ENCODE assay signal across 19 cellular contexts in genomic region chr11:67060111-67060522, GRCh38. TPM values are rescaled to one million over a fixed set of nuclear protein-coding genes. Genes with fewer than 3 reads are reported as not detected.
DNase-seq lines count a peak whose midpoint lies in the region; ATAC-seq, FAIRE-seq and TF ChIP-seq lines count a peak whose summit lies in the region.
"Had no signal": no experiment of that assay in that cellular context is flagged by ENCODE, and none has a peak within 500 bp of the region (broad histone marks: within the 10 kb centered on the region; RNA-seq: fewer than 3 reads in every experiment).

No MANE protein-coding gene starts in this region.

- no peaks in the 10 kb centered on the region for H3K9me3 Mint-ChIP-seq in activated naive CD4-positive, alpha-beta T cell treated with anti-CD3 and anti-CD28 coated beads, Interleukin-2, amount 50 U/mL, for 72 hours
- H3K9me3 Mint-ChIP-seq: activated naive CD4-positive, alpha-beta T cell treated with anti-CD3 and anti-CD28 coated beads, Interleukin-2, amount 50 U/mL, for 24 hours; CD4-positive, alpha-beta memory T cell; stimulated activated naive CD8-positive, alpha-beta T cell treated with anti-CD3 and anti-CD28 coated beads, Interleukin-15, amount 100 ng/mL, for 72 hours had no signal

- no peaks in the 10 kb centered on the region for H4K20me1 ChIP-seq in GM12878 (ENCODE audit: control insufficient read depth, insufficient read depth)
- H4K20me1 ChIP-seq in HepG2 (ENCODE audit: insufficient read depth, low read length) = no peaks in the 10 kb centered on the region

- no peaks in the 10 kb centered on the region for H3K79me2 ChIP-seq in GM12878 (ENCODE audit: control insufficient read depth, insufficient read depth, low read length)
- no peaks in the 10 kb centered on the region for H3K79me2 ChIP-seq in HepG2 (ENCODE audit: insufficient read depth, low read length)

- no peak overlapping the region for H3K27ac Mint-ChIP-seq in activated naive CD4-positive, alpha-beta T cell treated with anti-CD3 and anti-CD28 coated beads, Interleukin-2, amount 50 U/mL, for 72 hours
- H3K27ac Mint-ChIP-seq: activated naive CD4-positive, alpha-beta T cell treated with anti-CD3 and anti-CD28 coated beads, Interleukin-2, amount 50 U/mL, for 24 hours; CD4-positive, alpha-beta memory T cell had no signal

- BruUV-seq in GM12878 (replicated peaks; lab: Mats Ljungman, UMichigan) = no TSS peak
- BruUV-seq in HepG2 (replicated peaks; lab: Mats Ljungman, UMichigan) = no TSS peak

- ATAC-seq in GM12878 (peak; percentile 29; the same call in 1 of the 3 replicates), HepG2 (peak; percentile 42)
- ATAC-seq in activated naive CD4-positive, alpha-beta T cell treated with anti-CD3 and anti-CD28 coated beads, Interleukin-2, amount 50 U/mL, for 72 hours = no peak
- ATAC-seq: stimulated activated naive CD8-positive, alpha-beta T cell treated with anti-CD3 and anti-CD28 coated beads, Interleukin-15, amount 100 ng/mL, for 72 hours had no signal

- FAIRE-seq in GM12878 (lab: Jason Lieb, UNC) (no peak), HepG2 (lab: Jason Lieb, UNC) (no peak)

- CTCF ChIA-PET in GM12878 (lab: Yijun Ruan, JAX) (no interaction called here), HepG2 (lab: Yijun Ruan, JAX; ENCODE audit: low intra/inter-chr PET ratio, low total read pairs) (no interaction called here)

- TF ChIP-seq RAD21 in GM12878 (IDR thresholded peaks at IDR 0.05; ENCODE audit: insufficient read depth, low read depth, low read length) (no peak), HepG2 (CRISPR knock-in tag; IDR thresholded peaks at IDR 0.05) (no peak)

- no peaks in the 10 kb centered on the region for H3K36me3 ChIP-seq in GM12878 (ENCODE audit: control insufficient read depth in 2 of 2, insufficient read depth in 2 of 2, low read length in 1 of 2)
- no peaks in the 10 kb centered on the region for H3K36me3 ChIP-seq in HepG2 (replicated peaks in 1 of 2; ENCODE audit: control insufficient read depth in 1 of 2, insufficient read depth in 2 of 2, low read length in 2 of 2)
- H3K36me3 ChIP-seq: right atrium auricular region, vagina had no signal

- WGBS in GM12878 (ENCODE audit: insufficient coverage, insufficient replicate concordance, low lambda C conversion rate, missing lambda C conversion rate) = 34% methylated on average over 7 of the region's 7 CpGs
- 3% methylated on average over 5 of the region's 7 CpGs for WGBS in HepG2 (ENCODE audit: low lambda C conversion rate)

- H3K4me3 ChIP-seq in GM12878 (no peak overlapping the region), HepG2 (replicated peaks in 1 of 3; ENCODE audit: insufficient read depth in 1 of 3, low read depth in 2 of 3, low read length in 3 of 3) (no peak overlapping the region)
- H3K4me3 ChIP-seq: right atrium auricular region, vagina had no signal

- DNase-seq in ACHN (peak; percentile 27), M059J (ENCODE audit: low read depth) (peak; percentile 77), GM12878 (ENCODE audit: low read depth, low spot score) (no peak), HepG2 (ENCODE audit: low spot score) (no peak), NCI-H1436 treated with DMSO at 0.1 percent for 48 hours (lab: John Stamatoyannopoulos, UW) (no peak), posterior cingulate gyrus (no peak), anterior cingulate cortex (lab: John Stamatoyannopoulos, UW) (no peak)
- DNase-seq in activated naive CD4-positive, alpha-beta T cell treated with anti-CD3 and anti-CD28 coated beads, Interleukin-2, amount 50 U/mL, for 72 hours (ENCODE audit: low spot score in 2 of 2) = no peak
- DNase-seq: activated CD4-positive, alpha-beta T cell treated with anti-CD3 and anti-CD28 coated beads, Interleukin-2, amount 50 U/mL, for 4 hours; activated T-cell treated with anti-CD3 and anti-CD28 coated beads, Interleukin-2, amount 50 U/mL, for 1 hour; CD4-positive, alpha-beta memory T cell; head of caudate nucleus; NCI-H2081; NCI-H524 treated with DMSO at 0.1 percent for 48 hours; stimulated activated naive CD8-positive, alpha-beta T cell treated with anti-CD3 and anti-CD28 coated beads, Interleukin-15, amount 100 ng/mL, for 72 hours had no signal

- POLR2A ChIA-PET in GM12878 (lab: Charles Lee) = no interaction called here
- POLR2A ChIA-PET in HepG2 (lab: Yijun Ruan, JAX) = no interaction called here

- H3K27me3 ChIP-seq in GM12878 (replicated peaks in 1 of 2; ENCODE audit: control insufficient read depth in 2 of 2, insufficient read depth in 2 of 2, low read length in 1 of 2) (no peaks in the 10 kb centered on the region), HepG2 (ENCODE audit: control insufficient read depth in 1 of 2, insufficient read depth in 2 of 2, low read length in 2 of 2) (peaks cover 1 to 15% of the 10 kb centered on the region in 2 experiments; a peak in 1 of 5 replicates)
- H3K27me3 ChIP-seq: right atrium auricular region, vagina had no signal

- H2AFZ ChIP-seq in GM12878 (ENCODE audit: control insufficient read depth, low read depth, low read length) = no peak overlapping the region
- no peak overlapping the region for H2AFZ ChIP-seq in HepG2 (ENCODE audit: low read length)

- H3K36me3 Mint-ChIP-seq in activated naive CD4-positive, alpha-beta T cell treated with anti-CD3 and anti-CD28 coated beads, Interleukin-2, amount 50 U/mL, for 72 hours = no peaks in the 10 kb centered on the region
- H3K36me3 Mint-ChIP-seq: activated naive CD4-positive, alpha-beta T cell treated with anti-CD3 and anti-CD28 coated beads, Interleukin-2, amount 50 U/mL, for 24 hours; CD4-positive, alpha-beta memory T cell had no signal

- H3K9me3 ChIP-seq in GM12878 (replicated peaks; ENCODE audit: control insufficient read depth, insufficient read depth, low read length) (no peaks in the 10 kb centered on the region), HepG2 (ENCODE audit: low read length) (no peaks in the 10 kb centered on the region)
- H3K9me3 ChIP-seq: right atrium auricular region, vagina had no signal

- TF ChIP-seq EP300 in GM12878 (IDR thresholded peaks at IDR 0.05; ENCODE audit: borderline replicate concordance in 1 of 2, control insufficient read depth in 1 of 2, low read depth in 2 of 2, low read length in 2 of 2) = no peak
- no peak for TF ChIP-seq EP300 in HepG2 (IDR thresholded peaks at IDR 0.05; ENCODE audit: low read depth in 2 of 2, low read length in 2 of 2)
- TF ChIP-seq EP300 in HepG2 (CRISPR knock-in tag; IDR thresholded peaks at IDR 0.05; ENCODE audit: borderline replicate concordance) = no peak

- H3K9ac ChIP-seq in GM12878 (ENCODE audit: control insufficient read depth, insufficient read depth, low read length) (no peak overlapping the region), HepG2 (ENCODE audit: insufficient read depth, low read depth, low read length) (no peak overlapping the region)

- H3K27ac ChIP-seq in GM12878 (ENCODE audit: control insufficient read depth, insufficient read depth) (no peak overlapping the region), HepG2 (ENCODE audit: extremely low read length, insufficient read depth, low read length) (no peak overlapping the region)
- H3K27ac ChIP-seq: vagina had no signal

- TF ChIP-seq POLR2A in GM12878 (IDR thresholded peaks at IDR 0.05; ENCODE audit: low read depth, low read length) = no peak
- TF ChIP-seq POLR2A in HepG2 (IDR thresholded peaks at IDR 0.05; ENCODE audit: insufficient read depth in 1 of 2, low read depth in 2 of 2, low read length in 2 of 2) = no peak

- intact Hi-C loops in GM12878 (cut with micrococcal nuclease; ENCODE audit: unreplicated experiment) (no loop called here), HepG2 (cut with micrococcal nuclease; ENCODE audit: unreplicated experiment) (no loop called here), posterior cingulate gyrus (cut with DNase I) (no loop called here)

- no peak for TF ChIP-seq CTCF in GM12878 (IDR thresholded peaks at IDR 0.05 in 2 of 3, conservative IDR thresholded peaks at IDR 0.05 in 1 of 3; ENCODE audit: control insufficient read depth in 2 of 3, extremely low read depth in 1 of 3, insufficient read depth in 1 of 3, low read depth in 3 of 3, low read length in 3 of 3)
- peak; percentile 35 for TF ChIP-seq CTCF in HepG2 (CRISPR knock-in tag; IDR thresholded peaks at IDR 0.05)

- SMC1A ChIA-PET in GM12878 (lab: Charles Lee; ENCODE audit: uncharacterized antibody, unreplicated experiment) = no interaction called here

- RAD21 ChIA-PET in GM12878 (lab: Charles Lee; ENCODE audit: unreplicated experiment) = no interaction called here

- no peak overlapping the region for H3K4me2 ChIP-seq in GM12878 (ENCODE audit: control insufficient read depth, insufficient read depth)
- H3K4me2 ChIP-seq in HepG2 (ENCODE audit: low read depth, low read length) = peak overlapping the region; percentile 37; the same call in 1 of the 2 replicates

- H3K4me1 ChIP-seq in GM12878 (ENCODE audit: control insufficient read depth, insufficient read depth, low read length) (peaks cover 10% of the 10 kb centered on the region), HepG2 (ENCODE audit: insufficient read depth, low read length) (peaks cover 35% of the 10 kb centered on the region)

- in situ Hi-C loops in ACHN (cut with HindIII; ENCODE audit: low pct_ligation_motif_present, low pct_unique_long_range_greater_than_20kb, low sequenced_read_pairs) = no loop called here
- in situ Hi-C loops in GM12878 (cut with MboI) = no loop called here
- in situ Hi-C loops in HepG2 (cut with HindIII; ENCODE audit: extremely low pct_ligation_motif_present, low pct_unique_long_range_greater_than_20kb) = no loop called here

RNA-seq across cellular contexts. Expression of gene RHOD, which starts 3.5 kb away (rescaled TPM):
- total RNA-seq in M059J (2014; rRNA removed; shearing (Covaris generic)) = 2.6 and 2.7 TPM in 2 replicates
- not detected in 2 replicates for total RNA-seq in GM12878 (2013; cell fraction: nucleolus; rRNA removed)
- total RNA-seq in GM12878 (2014; rRNA removed) (2.1 and 2.7 TPM in 2 replicates), GM12878 (2014; rRNA removed; fragmentation: Illumina TruSeq; extraction: Trizol) (0.72 and 0.83 TPM in 2 replicates), GM12878 (2021) (2.2 and 2.6 TPM in 2 replicates), HepG2 (2016; rRNA removed; fragmentation: Illumina TruSeq; extraction: Trizol) (0.27 and 0.29 TPM in 2 replicates)
- 0.26 TPM for polyA plus RNA-seq in GM12878 (2011; ENCODE audit: low read depth)
- polyA plus RNA-seq in GM12878 (2011; rRNA removed) (0.12 TPM in 1 of 2 replicates, not detected in the other), GM12878 (2014; fragmentation: Illumina TruSeq; extraction: Trizol) (0.17 and 0.84 TPM in 2 replicates), GM12878 (2014; fragmentation: Nextera tagmentation; extraction: Ambion mirVana) (under 1 TPM in 1 of 2 experiments, not detected in 1; 0.15 TPM), GM12878 (2014; rRNA removed) (2.6 and 3.7 TPM in 2 replicates), GM12878 (2016; fragmentation: Nextera tagmentation; extraction: Ambion mirVana) (1 to 10 TPM; 1.9 to 2.0 TPM), HepG2 (2011; rRNA removed) (0.98 and 1.7 TPM in 2 replicates)
- polyA plus RNA-seq in GM12878 (2011; cell fraction: cytosol; rRNA removed) = 0.09 and 0.12 TPM in 2 replicates
- 0.24 TPM in 1 of 2 replicates, not detected in the other for polyA plus RNA-seq in GM12878 (2011; cell fraction: nucleus; rRNA removed)
- 2.3 and 2.8 TPM in 2 replicates for polyA plus RNA-seq in GM12878 (2012)
- polyA minus RNA-seq in GM12878 (2011; rRNA and poly(A)+ RNA removed) = not detected in 2 replicates
- 1.4 and 1.9 TPM in 2 replicates for polyA minus RNA-seq in GM12878 (2011; cell fraction: cytosol; rRNA and poly(A)+ RNA removed)
- 0.24 and 0.67 TPM in 2 replicates for polyA minus RNA-seq in GM12878 (2011; cell fraction: nucleus; rRNA and poly(A)+ RNA removed)
- 0.88 and 0.91 TPM in 2 replicates for total RNA-seq in HepG2 (2016; cell fraction: cytosol; rRNA removed; fragmentation: Illumina TruSeq; extraction: Trizol; ENCODE audit: low read depth)
- 0.32 and 0.33 TPM in 2 replicates for total RNA-seq in HepG2 (2016; cell fraction: insoluble cytoplasmic fraction; rRNA removed; fragmentation: Illumina TruSeq; extraction: Trizol)
- total RNA-seq in HepG2 (2016; cell fraction: membrane; rRNA removed; fragmentation: Illumina TruSeq; extraction: Trizol) = 0.76 and 0.93 TPM in 2 replicates
- 0.34 TPM in 1 of 2 replicates, not detected in the other for total RNA-seq in HepG2 (2016; cell fraction: nucleus; rRNA removed; fragmentation: Illumina TruSeq; extraction: Trizol)
- polyA plus RNA-seq in HepG2 (2011; cell fraction: cytosol; rRNA removed) = 2.1 and 3.1 TPM in 2 replicates
- 0.66 and 1.1 TPM in 2 replicates for polyA plus RNA-seq in HepG2 (2011; cell fraction: nucleus; rRNA removed)
- 0.47 and 1.2 TPM in 2 replicates for polyA plus RNA-seq in HepG2 (2012)
- polyA plus RNA-seq in HepG2 (2016; cell fraction: cytosol; fragmentation: Illumina TruSeq; extraction: Trizol; ENCODE audit: low read depth) = 1.6 and 1.9 TPM in 2 replicates
- 0.78 and 0.84 TPM in 2 replicates for polyA plus RNA-seq in HepG2 (2016; cell fraction: insoluble cytoplasmic fraction; fragmentation: Illumina TruSeq; extraction: Trizol; ENCODE audit: low read depth)
- 1.1 and 1.4 TPM in 2 replicates for polyA plus RNA-seq in HepG2 (2016; cell fraction: membrane; fragmentation: Illumina TruSeq; extraction: Trizol; ENCODE audit: low read depth)
- polyA plus RNA-seq in HepG2 (2016; cell fraction: nucleus; fragmentation: Illumina TruSeq; extraction: Trizol; ENCODE audit: insufficient read depth, low read depth) = 0.71 TPM in 1 of 2 replicates, not detected in the other
- 2.0 and 37.6 TPM in 2 replicates for polyA minus RNA-seq in HepG2 (2011; rRNA and poly(A)+ RNA removed; ENCODE audit: low replicate concordance)
- polyA minus RNA-seq in HepG2 (2011; cell fraction: cytosol; rRNA and poly(A)+ RNA removed) = 1.7 and 2.0 TPM in 2 replicates
- polyA minus RNA-seq in HepG2 (2011; cell fraction: nucleus; rRNA and poly(A)+ RNA removed) = 0.90 TPM in 1 of 2 replicates, not detected in the other
- under 1 TPM; 0.68 to 0.89 TPM for total RNA-seq in activated naive CD4-positive, alpha-beta T cell treated with anti-CD3 and anti-CD28 coated beads, Interleukin-2, amount 50 U/mL, for 72 hours
- polyA plus RNA-seq: neural cell had no signal

RNA-seq across cellular contexts. Expression of gene SYT12, which starts 37.2 kb away (rescaled TPM):
- total RNA-seq in M059J (2014; rRNA removed; shearing (Covaris generic)) = 0.81 and 2.3 TPM in 2 replicates
- 0.10 and 0.48 TPM in 2 replicates for total RNA-seq in GM12878 (2013; cell fraction: nucleolus; rRNA removed)
- total RNA-seq in GM12878 (2014; rRNA removed) = 2.0 and 2.3 TPM in 2 replicates
- 0.78 and 1.1 TPM in 2 replicates for total RNA-seq in GM12878 (2014; rRNA removed; fragmentation: Illumina TruSeq; extraction: Trizol)
- 1.4 and 1.6 TPM in 2 replicates for total RNA-seq in GM12878 (2021)
- polyA plus RNA-seq in GM12878 (2011; ENCODE audit: low read depth) = 0.14 TPM
- polyA plus RNA-seq in GM12878 (2011; rRNA removed) = not detected in 2 replicates
- 0.01 and 0.02 TPM in 2 replicates for polyA plus RNA-seq in GM12878 (2011; cell fraction: cytosol; rRNA removed)
- 0.09 TPM in 1 of 2 replicates, not detected in the other for polyA plus RNA-seq in GM12878 (2011; cell fraction: nucleus; rRNA removed)
- polyA plus RNA-seq in GM12878 (2012) = 0.54 and 0.87 TPM in 2 replicates
- polyA plus RNA-seq in GM12878 (2014; fragmentation: Illumina TruSeq; extraction: Trizol) = 0.06 and 0.65 TPM in 2 replicates
- polyA plus RNA-seq in GM12878 (2014; fragmentation: Nextera tagmentation; extraction: Ambion mirVana) = under 1 TPM; 0.02 to 0.11 TPM
- polyA plus RNA-seq in GM12878 (2014; rRNA removed) = 1.3 and 1.4 TPM in 2 replicates
- polyA plus RNA-seq in GM12878 (2016; fragmentation: Nextera tagmentation; extraction: Ambion mirVana) = under 1 TPM; 0.59 to 0.84 TPM
- polyA minus RNA-seq in GM12878 (2011; rRNA and poly(A)+ RNA removed) = 0.05 and 0.07 TPM in 2 replicates
- polyA minus RNA-seq in GM12878 (2011; cell fraction: cytosol; rRNA and poly(A)+ RNA removed) = 0.21 TPM in 1 of 2 replicates, not detected in the other
- polyA minus RNA-seq in GM12878 (2011; cell fraction: nucleus; rRNA and poly(A)+ RNA removed) = 0.12 and 0.29 TPM in 2 replicates
- total RNA-seq in HepG2 (2016; rRNA removed; fragmentation: Illumina TruSeq; extraction: Trizol) = 0.02 TPM in 1 of 2 replicates, not detected in the other
- total RNA-seq in HepG2 (2016; cell fraction: cytosol; rRNA removed; fragmentation: Illumina TruSeq; extraction: Trizol; ENCODE audit: low read depth) = under 0.01 and 0.09 TPM in 2 replicates
- not detected in 2 replicates for total RNA-seq in HepG2 (2016; cell fraction: insoluble cytoplasmic fraction; rRNA removed; fragmentation: Illumina TruSeq; extraction: Trizol)
- 0.03 TPM in 1 of 2 replicates, not detected in the other for total RNA-seq in HepG2 (2016; cell fraction: membrane; rRNA removed; fragmentation: Illumina TruSeq; extraction: Trizol)
- total RNA-seq in HepG2 (2016; cell fraction: nucleus; rRNA removed; fragmentation: Illumina TruSeq; extraction: Trizol) = not detected in 2 replicates
- polyA plus RNA-seq in HepG2 (2011; rRNA removed) = 0.01 and 0.07 TPM in 2 replicates
- polyA plus RNA-seq in HepG2 (2011; cell fraction: cytosol; rRNA removed) = 0.03 TPM in 2 replicates
- polyA plus RNA-seq in HepG2 (2011; cell fraction: nucleus; rRNA removed) = 0.05 and 0.10 TPM in 2 replicates
- polyA plus RNA-seq in HepG2 (2012) = 0.04 TPM in 2 replicates
- not detected in 2 replicates for polyA plus RNA-seq in HepG2 (2016; cell fraction: cytosol; fragmentation: Illumina TruSeq; extraction: Trizol; ENCODE audit: low read depth)
- polyA plus RNA-seq in HepG2 (2016; cell fraction: insoluble cytoplasmic fraction; fragmentation: Illumina TruSeq; extraction: Trizol; ENCODE audit: low read depth) = not detected in 2 replicates
- not detected in 2 replicates for polyA plus RNA-seq in HepG2 (2016; cell fraction: membrane; fragmentation: Illumina TruSeq; extraction: Trizol; ENCODE audit: low read depth)
- polyA plus RNA-seq in HepG2 (2016; cell fraction: nucleus; fragmentation: Illumina TruSeq; extraction: Trizol; ENCODE audit: insufficient read depth, low read depth) = not detected in 2 replicates
- polyA minus RNA-seq in HepG2 (2011; rRNA and poly(A)+ RNA removed; ENCODE audit: low replicate concordance) = 0.02 and 20.9 TPM in 2 replicates
- polyA minus RNA-seq in HepG2 (2011; cell fraction: cytosol; rRNA and poly(A)+ RNA removed) = 0.09 TPM in 1 of 2 replicates, not detected in the other
- 0.26 TPM in 1 of 2 replicates, not detected in the other for polyA minus RNA-seq in HepG2 (2011; cell fraction: nucleus; rRNA and poly(A)+ RNA removed)
- under 1 TPM in 1 of 2 donors, not detected in 1; 0.05 TPM for total RNA-seq in activated naive CD4-positive, alpha-beta T cell treated with anti-CD3 and anti-CD28 coated beads, Interleukin-2, amount 50 U/mL, for 72 hours
- total RNA-seq: CD4-positive, alpha-beta memory T cell had no signal
- polyA plus RNA-seq: CD4-positive, alpha-beta memory T cell had no signal

RNA-seq across cellular contexts. Expression of gene KDM2A, which starts 58.9 kb away (rescaled TPM):
- total RNA-seq in M059J (2014; rRNA removed; shearing (Covaris generic)) = 19.0 and 36.1 TPM in 2 replicates
- 275 and 292 TPM in 2 replicates for total RNA-seq in GM12878 (2013; cell fraction: nucleolus; rRNA removed)
- total RNA-seq in GM12878 (2014; rRNA removed) (32.5 and 41.1 TPM in 2 replicates), GM12878 (2014; rRNA removed; fragmentation: Illumina TruSeq; extraction: Trizol) (41.0 and 42.0 TPM in 2 replicates), GM12878 (2021) (62.0 and 69.3 TPM in 2 replicates), HepG2 (2016; rRNA removed; fragmentation: Illumina TruSeq; extraction: Trizol) (21.0 and 31.4 TPM in 2 replicates)
- polyA plus RNA-seq in GM12878 (2011; ENCODE audit: low read depth) = 35.7 TPM
- polyA plus RNA-seq in GM12878 (2011; rRNA removed) (34.2 and 66.1 TPM in 2 replicates), GM12878 (2014; fragmentation: Illumina TruSeq; extraction: Trizol) (53.7 and 65.7 TPM in 2 replicates), GM12878 (2014; fragmentation: Nextera tagmentation; extraction: Ambion mirVana) (10 to 100 TPM; 10.5 to 13.0 TPM), GM12878 (2014; rRNA removed) (43.2 and 49.2 TPM in 2 replicates), GM12878 (2016; fragmentation: Nextera tagmentation; extraction: Ambion mirVana) (10 to 100 TPM; 19.0 to 21.8 TPM), HepG2 (2011; rRNA removed) (31.3 and 37.3 TPM in 2 replicates)
- polyA plus RNA-seq in GM12878 (2011; cell fraction: cytosol; rRNA removed) = 57.6 and 60.4 TPM in 2 replicates
- polyA plus RNA-seq in GM12878 (2011; cell fraction: nucleus; rRNA removed) = 202 and 220 TPM in 2 replicates
- 48.6 and 55.0 TPM in 2 replicates for polyA plus RNA-seq in GM12878 (2012)
- 111 and 140 TPM in 2 replicates for polyA minus RNA-seq in GM12878 (2011; rRNA and poly(A)+ RNA removed)
- polyA minus RNA-seq in GM12878 (2011; cell fraction: cytosol; rRNA and poly(A)+ RNA removed) = 40.4 and 41.4 TPM in 2 replicates
- 62.4 and 103 TPM in 2 replicates for polyA minus RNA-seq in GM12878 (2011; cell fraction: nucleus; rRNA and poly(A)+ RNA removed)
- 7.4 and 8.4 TPM in 2 replicates for total RNA-seq in HepG2 (2016; cell fraction: cytosol; rRNA removed; fragmentation: Illumina TruSeq; extraction: Trizol; ENCODE audit: low read depth)
- total RNA-seq in HepG2 (2016; cell fraction: insoluble cytoplasmic fraction; rRNA removed; fragmentation: Illumina TruSeq; extraction: Trizol) = 17.7 and 29.6 TPM in 2 replicates
- total RNA-seq in HepG2 (2016; cell fraction: membrane; rRNA removed; fragmentation: Illumina TruSeq; extraction: Trizol) = 9.0 and 10.2 TPM in 2 replicates
- total RNA-seq in HepG2 (2016; cell fraction: nucleus; rRNA removed; fragmentation: Illumina TruSeq; extraction: Trizol) = 45.9 and 47.8 TPM in 2 replicates
- polyA plus RNA-seq in HepG2 (2011; cell fraction: cytosol; rRNA removed) = 18.3 and 18.5 TPM in 2 replicates
- polyA plus RNA-seq in HepG2 (2011; cell fraction: nucleus; rRNA removed) = 81.7 and 92.6 TPM in 2 replicates
- polyA plus RNA-seq in HepG2 (2012) = 21.6 and 22.9 TPM in 2 replicates
- 1.5 and 1.9 TPM in 2 replicates for polyA plus RNA-seq in HepG2 (2016; cell fraction: cytosol; fragmentation: Illumina TruSeq; extraction: Trizol; ENCODE audit: low read depth)
- 14.9 and 18.8 TPM in 2 replicates for polyA plus RNA-seq in HepG2 (2016; cell fraction: insoluble cytoplasmic fraction; fragmentation: Illumina TruSeq; extraction: Trizol; ENCODE audit: low read depth)
- polyA plus RNA-seq in HepG2 (2016; cell fraction: membrane; fragmentation: Illumina TruSeq; extraction: Trizol; ENCODE audit: low read depth) = 4.6 and 4.7 TPM in 2 replicates
- polyA plus RNA-seq in HepG2 (2016; cell fraction: nucleus; fragmentation: Illumina TruSeq; extraction: Trizol; ENCODE audit: insufficient read depth, low read depth) = 60.3 and 65.7 TPM in 2 replicates
- 64.9 and 123 TPM in 2 replicates for polyA minus RNA-seq in HepG2 (2011; rRNA and poly(A)+ RNA removed; ENCODE audit: low replicate concordance)
- polyA minus RNA-seq in HepG2 (2011; cell fraction: cytosol; rRNA and poly(A)+ RNA removed) = 23.3 and 29.3 TPM in 2 replicates
- polyA minus RNA-seq in HepG2 (2011; cell fraction: nucleus; rRNA and poly(A)+ RNA removed) = 81.8 and 91.5 TPM in 2 replicates
- 10 to 100 TPM; 82.7 to 97.5 TPM for total RNA-seq in activated naive CD4-positive, alpha-beta T cell treated with anti-CD3 and anti-CD28 coated beads, Interleukin-2, amount 50 U/mL, for 72 hours

Comparison
In these comparisons a context has a peak if more than half of its experiments do, and no peak if none do; other contexts are left out.
1. DNase-seq: peak in ACHN (single experiment) and M059J (single experiment); none in GM12878 (single experiment), HepG2 (single experiment), NCI-H1436 treated with DMSO at 0.1 percent for 48 hours (single experiment), activated naive CD4-positive, alpha-beta T cell treated with anti-CD3 and anti-CD28 coated beads, Interleukin-2, amount 50 U/mL, for 72 hours (0 of 2), posterior cingulate gyrus (0 of 10) and anterior cingulate cortex (0 of 58).
2. ATAC-seq: peak in GM12878 (single experiment) and HepG2 (single experiment); none in activated naive CD4-positive, alpha-beta T cell treated with anti-CD3 and anti-CD28 coated beads, Interleukin-2, amount 50 U/mL, for 72 hours (0 of 2).